ENCODE assay signal across 8 cellular contexts in genomic region chr1:178282949-178283367, GRCh38.
DNase-seq lines count a peak whose midpoint lies in the region; ATAC-seq and TF ChIP-seq lines count a peak whose summit lies in the region.

No MANE protein-coding gene starts in this region.

- no peaks in the 10 kb centered on the region for H3K27me3 ChIP-seq in HUES64 (ENCODE audit: insufficient read depth, low read length)

- H3K4me1 ChIP-seq in HUES64 (ENCODE audit: insufficient read depth, low read length) = peaks cover 64% of the 10 kb centered on the region

- peak overlapping the region; percentile 39 for H3K9ac ChIP-seq in HUES64 (ENCODE audit: low read depth, low read length)

- DNase-seq in ACHN (peak; percentile 76), inferior parietal cortex (ENCODE audit: extremely low spot score) (peak; percentile 45), HEK293T (ENCODE audit: extremely low spot score) (no peak), GM19238 (ENCODE audit: insufficient read length, low spot score) (no peak)

- POLR2A ChIA-PET in HEK293T (lab: Yijun Ruan, JAX) = no interaction called here

- H3K9me3 ChIP-seq in HUES64 (ENCODE audit: insufficient read depth, low read depth, low read length) = peaks cover 3% of the 10 kb centered on the region; the same call in 1 of the 2 replicates

- in situ Hi-C loops in ACHN (cut with HindIII; ENCODE audit: low pct_ligation_motif_present, low pct_unique_long_range_greater_than_20kb, low sequenced_read_pairs) = no loop called here

- peak overlapping the region; percentile 95 for H3K27ac ChIP-seq in HUES64 (ENCODE audit: low read depth, low read length)
- H3K27ac ChIP-seq in VCaP = peak overlapping the region; percentile 37

- H3K4me3 ChIP-seq in HUES64 (ENCODE audit: low read length) = peak overlapping the region; percentile 43

- ATAC-seq in HG03442 (IDR thresholded peaks at IDR 0.05; ENCODE audit: unreplicated experiment) (no peak), HG02870 (IDR thresholded peaks at IDR 0.05; ENCODE audit: unreplicated experiment) (no peak)

- TF ChIP-seq CTCF in VCaP (conservative IDR thresholded peaks at IDR 0.05) = peak; percentile 81

- peaks cover 4% of the 10 kb centered on the region for H3K36me3 ChIP-seq in HUES64 (ENCODE audit: insufficient read depth, low read length)

- CTCF ChIA-PET in HEK293T (lab: Yijun Ruan, JAX) = interaction anchor here (0.7 kb wide), 1 partner anchor 251 kb away, joined by 3 read pairs; no protein-coding TSS in a partner anchor

- 10% methylated on average over 1 of the region's 3 CpGs for WGBS in HUES64

TF ChIP-seq in HEK293T, 16 proteins besides CTCF, POLR2A, EP300 and RAD21:
- no peak for TF ChIP-seq PKNOX1 (IDR thresholded peaks at IDR 0.05)
- TF ChIP-seq ELF4 (IDR thresholded peaks at IDR 0.05) = no peak
- TF ChIP-seq CTBP1 (IDR thresholded peaks at IDR 0.05; ENCODE audit: borderline replicate concordance) = no peak
- TF ChIP-seq SP1 (IDR thresholded peaks at IDR 0.05) = no peak

Comparison
In these comparisons a context has a peak if more than half of its experiments do, and no peak if none do; other contexts are left out.
1. DNase-seq: peak in ACHN (single experiment) and inferior parietal cortex (single experiment); none in HEK293T (single experiment) and GM19238 (single experiment).